Comparison of ENCODE assay signal across 8 cellular contexts in the genomic region with DNA sequence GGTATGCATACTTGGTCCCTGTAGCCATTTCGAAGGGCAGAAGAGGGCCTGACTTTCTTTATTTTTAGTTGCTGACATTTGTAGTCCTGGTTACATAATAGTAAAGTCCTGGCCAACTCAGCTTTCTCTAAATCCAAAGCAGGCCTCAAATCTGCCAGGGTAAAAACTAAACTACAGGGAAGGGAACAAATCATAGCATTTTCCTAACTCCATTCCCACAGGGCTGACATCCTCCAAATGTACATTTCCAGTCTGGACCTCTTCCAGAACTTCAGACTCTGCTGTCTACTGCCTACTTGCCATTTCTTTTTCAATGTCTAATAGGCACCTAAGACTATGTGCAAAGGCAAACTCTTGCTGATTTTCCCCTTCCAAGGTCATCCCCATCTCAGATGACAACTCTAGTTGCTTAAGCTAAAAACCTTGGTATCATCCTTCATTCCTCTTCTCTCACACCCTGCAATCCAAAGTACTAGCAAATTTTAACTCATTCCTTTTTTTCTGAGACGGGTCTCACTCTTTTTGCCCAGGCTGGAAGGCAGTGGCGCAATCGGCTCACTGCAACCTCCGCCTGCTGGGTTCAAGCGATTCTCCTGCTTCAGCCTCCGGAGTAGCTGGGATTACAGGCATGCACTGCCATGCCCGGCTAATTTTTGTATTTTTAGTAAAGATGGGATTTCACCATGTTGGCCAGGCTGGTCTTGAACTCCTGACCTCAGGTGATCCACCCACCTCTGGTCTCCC. TPM values are rescaled to one million over a fixed set of nuclear protein-coding genes. Genes with fewer than 3 reads are reported as not detected.
DNase-seq lines count a peak whose midpoint lies in the region; ATAC-seq, FAIRE-seq and TF ChIP-seq lines count a peak whose summit lies in the region.

No MANE protein-coding gene starts in this region.

- H3K36me3 Mint-ChIP-seq in activated CD4-positive, alpha-beta T cell treated with anti-CD3 and anti-CD28 coated beads, Interleukin-2, amount 10 ng/mL, durations not matched to agents 24 days and 14 days (ENCODE audit: low read depth), result peaks cover 65% of the 10 kb centered on the region
- peaks cover 64% of the 10 kb centered on the region for H3K36me3 Mint-ChIP-seq in activated naive CD8-positive, alpha-beta T cell treated with anti-CD3 and anti-CD28 coated beads, Interleukin-2, amount 50 U/mL, for 24 hours (ENCODE audit: low read depth)

- H3K4me1 Mint-ChIP-seq in activated CD4-positive, alpha-beta T cell treated with anti-CD3 and anti-CD28 coated beads, Interleukin-2, amount 10 ng/mL, durations not matched to agents 24 days and 14 days, result peaks cover 41% of the 10 kb centered on the region
- peaks cover 44% of the 10 kb centered on the region for H3K4me1 Mint-ChIP-seq in activated naive CD8-positive, alpha-beta T cell treated with anti-CD3 and anti-CD28 coated beads, Interleukin-2, amount 50 U/mL, for 24 hours

- H3K27ac ChIP-seq in kidney (ENCODE audit: low read depth in 2 of 2, low read length in 2 of 2), result peak overlapping the region; percentile 98 to 99

- no peak for ATAC-seq in activated naive CD8-positive, alpha-beta T cell treated with anti-CD3 and anti-CD28 coated beads, Interleukin-2, amount 50 U/mL, for 24 hours
- ATAC-seq in GM18511 (IDR thresholded peaks at IDR 0.05; ENCODE audit: unreplicated experiment) (no peak), HG03457 (IDR thresholded peaks at IDR 0.05; ENCODE audit: unreplicated experiment) (no peak)

- H3K9me3 Mint-ChIP-seq in activated CD4-positive, alpha-beta T cell treated with anti-CD3 and anti-CD28 coated beads, Interleukin-2, amount 10 ng/mL, durations not matched to agents 24 days and 14 days, result no peaks in the 10 kb centered on the region
- H3K9me3 Mint-ChIP-seq in activated naive CD8-positive, alpha-beta T cell treated with anti-CD3 and anti-CD28 coated beads, Interleukin-2, amount 50 U/mL, for 24 hours, result no peaks in the 10 kb centered on the region

- no peak for DNase-seq in activated CD4-positive, alpha-beta T cell treated with anti-CD3 and anti-CD28 coated beads, Interleukin-2, amount 10 ng/mL, durations not matched to agents 24 days and 14 days
- no peak for DNase-seq in activated CD4-positive, alpha-beta T cell treated with anti-CD3 and anti-CD28 coated beads for 4 hours
- no peak for DNase-seq in activated naive CD8-positive, alpha-beta T cell treated with anti-CD3 and anti-CD28 coated beads, Interleukin-2, amount 50 U/mL, for 24 hours
- no peak for DNase-seq in kidney
- DNase-seq in superior temporal gyrus (ENCODE audit: extremely low spot score), result peak; percentile 35
- DNase-seq in stimulated activated naive CD4-positive, alpha-beta T cell treated with Interleukin-2 at 50 U/mL for 16 hours (lab: John Stamatoyannopoulos, UW), result no peak

- H3K4me1 ChIP-seq in kidney (ENCODE audit: control insufficient read depth in 1 of 2, insufficient read depth in 1 of 2, low read depth in 1 of 2, low read length in 2 of 2), result peaks cover 20 to 24% of the 10 kb centered on the region in 2 donors

- no peaks in the 10 kb centered on the region for H3K9me3 ChIP-seq in kidney (ENCODE audit: control insufficient read depth in 1 of 2, low read length in 2 of 2)

- peak overlapping the region; percentile 4 for H3K27ac Mint-ChIP-seq in activated CD4-positive, alpha-beta T cell treated with anti-CD3 and anti-CD28 coated beads, Interleukin-2, amount 10 ng/mL, durations not matched to agents 24 days and 14 days
- peak overlapping the region; percentile 98 for H3K27ac Mint-ChIP-seq in activated naive CD8-positive, alpha-beta T cell treated with anti-CD3 and anti-CD28 coated beads, Interleukin-2, amount 50 U/mL, for 24 hours

- no peaks in the 10 kb centered on the region for H3K27me3 Mint-ChIP-seq in activated CD4-positive, alpha-beta T cell treated with anti-CD3 and anti-CD28 coated beads, Interleukin-2, amount 10 ng/mL, durations not matched to agents 24 days and 14 days
- peaks cover 2% of the 10 kb centered on the region for H3K27me3 Mint-ChIP-seq in activated naive CD8-positive, alpha-beta T cell treated with anti-CD3 and anti-CD28 coated beads, Interleukin-2, amount 50 U/mL, for 24 hours

- H3K9ac ChIP-seq in kidney (ENCODE audit: low read length in 2 of 2), result peak overlapping the region; percentile 72 to 95

- no peak for FAIRE-seq in kidney (lab: Jason Lieb, UNC)

- peaks cover 32 to 37% of the 10 kb centered on the region in 2 donors for H3K36me3 ChIP-seq in kidney (ENCODE audit: control insufficient read depth in 1 of 2, insufficient read depth in 2 of 2, low read length in 2 of 2)

- peak overlapping the region; percentile 97 for H3K4me3 Mint-ChIP-seq in activated CD4-positive, alpha-beta T cell treated with anti-CD3 and anti-CD28 coated beads, Interleukin-2, amount 10 ng/mL, durations not matched to agents 24 days and 14 days
- H3K4me3 Mint-ChIP-seq in activated naive CD8-positive, alpha-beta T cell treated with anti-CD3 and anti-CD28 coated beads, Interleukin-2, amount 50 U/mL, for 24 hours, result peak overlapping the region; percentile 95

- intact Hi-C loops in activated CD4-positive, alpha-beta T cell treated with anti-CD3 and anti-CD28 coated beads, Interleukin-2, amount 10 ng/mL, durations not matched to agents 24 days and 14 days (cut with micrococcal nuclease), result no loop called here
- intact Hi-C loops in kidney (cut with DNase I), result no loop called here

- peak overlapping the region; percentile 91 to 99 for H3K4me3 ChIP-seq in kidney (ENCODE audit: low read length in 2 of 2)

- no peak for TF ChIP-seq CTCF in kidney (IDR thresholded peaks at IDR 0.05; ENCODE audit: borderline replicate concordance, extremely low read depth, insufficient read depth)

RNA-seq across cellular contexts. Expression of gene DDIT3, which starts 2.0 kb away (rescaled TPM):
- total RNA-seq in activated CD4-positive, alpha-beta T cell treated with anti-CD3 and anti-CD28 coated beads, Interleukin-2, amount 10 ng/mL, durations not matched to agents 24 days and 14 days, result 15.3 and 16.7 TPM in 2 replicates
- total RNA-seq in kidney, result 34.1 TPM
- polyA plus RNA-seq in kidney (ENCODE audit: insufficient read depth, low read depth, low replicate concordance), result 83.1 TPM

RNA-seq across cellular contexts. Expression of gene MBD6, which starts 4.3 kb away (rescaled TPM):
- 67.5 and 67.8 TPM in 2 replicates for total RNA-seq in activated CD4-positive, alpha-beta T cell treated with anti-CD3 and anti-CD28 coated beads, Interleukin-2, amount 10 ng/mL, durations not matched to agents 24 days and 14 days
- 118 TPM for total RNA-seq in kidney
- polyA plus RNA-seq in kidney (ENCODE audit: insufficient read depth, low read depth, low replicate concordance), result 38.4 TPM

RNA-seq across cellular contexts. Expression of gene DCTN2, which starts 28.6 kb away (rescaled TPM):
- 78.9 and 80.9 TPM in 2 replicates for total RNA-seq in activated CD4-positive, alpha-beta T cell treated with anti-CD3 and anti-CD28 coated beads, Interleukin-2, amount 10 ng/mL, durations not matched to agents 24 days and 14 days
- 110 TPM for total RNA-seq in kidney
- polyA plus RNA-seq in kidney (ENCODE audit: insufficient read depth, low read depth, low replicate concordance), result 133 TPM

RNA-seq across cellular contexts. Expression of gene MARS1, which starts 30.5 kb away (rescaled TPM):
- 307 and 316 TPM in 2 replicates for total RNA-seq in activated CD4-positive, alpha-beta T cell treated with anti-CD3 and anti-CD28 coated beads, Interleukin-2, amount 10 ng/mL, durations not matched to agents 24 days and 14 days
- total RNA-seq in kidney, result 158 TPM
- 62.8 TPM for polyA plus RNA-seq in kidney (ENCODE audit: insufficient read depth, low read depth, low replicate concordance)

RNA-seq across cellular contexts. Expression of gene KIF5A, which starts 31.5 kb away (rescaled TPM):
- total RNA-seq in activated CD4-positive, alpha-beta T cell treated with anti-CD3 and anti-CD28 coated beads, Interleukin-2, amount 10 ng/mL, durations not matched to agents 24 days and 14 days, result 1.8 and 2.4 TPM in 2 replicates
- 1.3 TPM for total RNA-seq in kidney
- polyA plus RNA-seq in kidney (ENCODE audit: insufficient read depth, low read depth, low replicate concordance), result 0.69 TPM
